Comparison of ENCODE assay signal across 13 cellular contexts in genomic region chr3:171806200-171807128, GRCh38. TPM values are rescaled to one million over a fixed set of nuclear protein-coding genes. Genes with fewer than 3 reads are reported as not detected.
A peak's percentile ranks its signal among the peaks of the same experiment; 100 is the strongest.
DNase-seq lines count a peak whose midpoint lies in the region; ATAC-seq and TF ChIP-seq lines count a peak whose summit lies in the region.
"Had no signal": no experiment of that assay in that cellular context is flagged by ENCODE, and none has a peak within 500 bp of the region (broad histone marks: within the 10 kb centered on the region; RNA-seq: fewer than 3 reads in every experiment).

No MANE protein-coding gene starts in this region.

- intact Hi-C loops in heart left ventricle (cut with DNase I) (no loop called here), Right ventricle myocardium inferior (cut with DNase I) (no loop called here), uterus (cut with DNase I; ENCODE audit: low total_unique reads) (no loop called here), head of caudate nucleus (cut with DNase I) (no loop called here)
- intact Hi-C loops in CD4-positive, alpha-beta T cell (cut with DNase I, micrococcal nuclease) = no loop called here

- DNase-seq in heart left ventricle = no peak
- no peak for DNase-seq in Right ventricle myocardium inferior (ENCODE audit: missing footprints)
- DNase-seq in amniotic epithelial cell (ENCODE audit: low read depth) = peak; percentile 79
- peak; percentile 95 for DNase-seq in iris pigment epithelial cell (ENCODE audit: low read depth)
- no peak for DNase-seq in uterus
- DNase-seq in activated effector memory CD4-positive, alpha-beta T cell treated with Interleukin-2 at 50 U/mL for 16 hours = no peak
- DNase-seq in CD4-positive, alpha-beta T cell = no peak
- DNase-seq in head of caudate nucleus = no peak
- DNase-seq: aorta; CD4-positive, alpha-beta memory T cell; tibial artery had no signal

- no peaks in the 10 kb centered on the region for H3K9me3 Mint-ChIP-seq in CD4-positive, alpha-beta T cell
- H3K9me3 Mint-ChIP-seq: CD4-positive, alpha-beta memory T cell; natural killer cell treated with Interleukin-12 subunit alpha and Interleukin-12 subunit beta and Interleukin-15 and Interleukin-18, amount 100 ng/mL, for 72 hours had no signal

- H3K36me3 ChIP-seq in heart left ventricle (no peaks in the 10 kb centered on the region), uterus (no peaks in the 10 kb centered on the region)
- H3K36me3 ChIP-seq: tibial artery had no signal

- H3K36me3 Mint-ChIP-seq in CD4-positive, alpha-beta T cell (ENCODE audit: low read depth) = no peaks in the 10 kb centered on the region
- H3K36me3 Mint-ChIP-seq: CD4-positive, alpha-beta memory T cell; natural killer cell treated with Interleukin-12 subunit alpha and Interleukin-12 subunit beta and Interleukin-15 and Interleukin-18, amount 100 ng/mL, for 72 hours had no signal

- H3K27ac Mint-ChIP-seq in CD4-positive, alpha-beta T cell = no peak overlapping the region
- H3K27ac Mint-ChIP-seq: CD4-positive, alpha-beta memory T cell had no signal

- H3K4me1 Mint-ChIP-seq in CD4-positive, alpha-beta T cell (ENCODE audit: low read depth) = peaks cover 11% of the 10 kb centered on the region

- no peak for ATAC-seq in heart left ventricle
- ATAC-seq in Right ventricle myocardium inferior = no peak
- no peak for ATAC-seq in CD4-positive, alpha-beta T cell (ENCODE audit: poor library complexity)
- ATAC-seq: natural killer cell treated with Interleukin-12 subunit alpha and Interleukin-12 subunit beta and Interleukin-15 and Interleukin-18, amount 100 ng/mL, for 72 hours had no signal

- CTCF ChIA-PET in CD4-positive, alpha-beta T cell (lab: Charles Lee) = no interaction called here

- H3K4me3 ChIP-seq in heart left ventricle (no peak overlapping the region), uterus (no peak overlapping the region)
- H3K4me3 ChIP-seq: tibial artery had no signal

- TF ChIP-seq POLR2A in heart left ventricle (IDR thresholded peaks at IDR 0.05) (no peak), uterus (IDR thresholded peaks at IDR 0.05) (no peak)

- POLR2A ChIA-PET in CD4-positive, alpha-beta T cell (lab: Charles Lee) = no interaction called here

- H3K4me1 ChIP-seq in heart left ventricle (peaks cover 11 to 64% (median 46%) of the 10 kb centered on the region in 12 donors), uterus (peaks cover 0 to 5% of the 10 kb centered on the region in 2 donors)

- no peaks in the 10 kb centered on the region for H3K9me3 ChIP-seq in heart left ventricle
- H3K9me3 ChIP-seq in uterus = no peaks in the 10 kb centered on the region
- H3K9me3 ChIP-seq in CD4-positive, alpha-beta T cell (ENCODE audit: control insufficient read depth, low read length) = no peaks in the 10 kb centered on the region
- H3K9me3 ChIP-seq: tibial artery had no signal

- H3K27me3 ChIP-seq in heart left ventricle (no peaks in the 10 kb centered on the region), uterus (no peaks in the 10 kb centered on the region)
- peaks cover 22% of the 10 kb centered on the region for H3K27me3 ChIP-seq in CD4-positive, alpha-beta T cell (ENCODE audit: control insufficient read depth, insufficient read depth, low read length)
- H3K27me3 ChIP-seq: tibial artery had no signal

- H3K27ac ChIP-seq in heart left ventricle (peak overlapping the region in 9 of 12 donors; percentile 10 to 85 (median 69)), uterus (peak overlapping the region; percentile 61 to 84)
- H3K27ac ChIP-seq in CD4-positive, alpha-beta T cell (ENCODE audit: low read depth, low read length) = no peak overlapping the region

- H3K4me3 Mint-ChIP-seq in CD4-positive, alpha-beta T cell = no peak overlapping the region
- H3K4me3 Mint-ChIP-seq: CD4-positive, alpha-beta memory T cell had no signal

- TF ChIP-seq CTCF in heart left ventricle (IDR thresholded peaks at IDR 0.05) (no peak), uterus (IDR thresholded peaks at IDR 0.05) (no peak)
- no peak for TF ChIP-seq CTCF in CD4-positive, alpha-beta T cell (IDR thresholded peaks at IDR 0.05)

- 59 to 85% (median 71%) methylated on average over 5 of the region's 5 CpGs for WGBS in heart left ventricle, 4 donors

- peaks cover 34% of the 10 kb centered on the region for H3K27me3 Mint-ChIP-seq in CD4-positive, alpha-beta T cell

RNA-seq across cellular contexts. Expression of gene PLD1, which starts 3.8 kb away (rescaled TPM):
- 100 to 1,000 TPM in 1 of 9 donors, 10 to 100 TPM in 8; 44.5 to 106 (median 61.4) TPM for total RNA-seq in heart left ventricle
- polyA plus RNA-seq in heart left ventricle = 10 to 100 TPM; 12.3 to 33.2 TPM
- total RNA-seq in Right ventricle myocardium inferior = 78.0 TPM
- total RNA-seq in uterus = 10 to 100 TPM; 15.6 to 94.8 (median 30.8) TPM
- 1 to 10 TPM in 1 of 2 experiments, under 1 TPM in 1; 0.22 to 1.0 TPM for total RNA-seq in CD4-positive, alpha-beta T cell

RNA-seq across cellular contexts. Expression of gene TMEM212, which starts 36.7 kb away (rescaled TPM):
- total RNA-seq in heart left ventricle = not detected
- not detected for polyA plus RNA-seq in heart left ventricle
- total RNA-seq in Right ventricle myocardium inferior = not detected
- 1 to 10 TPM in 1 of 4 donors, not detected in 3; 1.2 TPM for total RNA-seq in uterus
- total RNA-seq in CD4-positive, alpha-beta T cell = not detected
- total RNA-seq: aorta; CD4-positive, alpha-beta memory T cell; natural killer cell treated with Interleukin-12 subunit alpha and Interleukin-12 subunit beta and Interleukin-15 and Interleukin-18, amount 100 ng/mL, for 72 hours; T-helper 1 cell treated with Interleukin-12 subunit alpha and Interleukin-12 subunit beta and Interleukin-4 antibody, amounts not matched to agents 30 ng/mL and 1 ng/mL, for 36 hours had no signal
- polyA plus RNA-seq: aorta; CD4-positive, alpha-beta memory T cell had no signal

Comparison
In these comparisons a context has a peak if more than half of its experiments do, and no peak if none do; other contexts are left out.
1. DNase-seq: peak in amniotic epithelial cell (single experiment) and iris pigment epithelial cell (single experiment); none in heart left ventricle (0 of 5), Right ventricle myocardium inferior (single experiment), uterus (0 of 2), activated effector memory CD4-positive, alpha-beta T cell treated with Interleukin-2 at 50 U/mL for 16 hours (single experiment), CD4-positive, alpha-beta T cell (0 of 10) and head of caudate nucleus (0 of 42).
2. RNA of gene PLD1, which starts 3.8 kb away (total RNA-seq): 78.0 TPM in Right ventricle myocardium inferior (single experiment), 44.5 to 106 TPM in heart left ventricle and 15.6 to 94.8 TPM in uterus; 0.22 to 1.0 TPM in CD4-positive, alpha-beta T cell; every median in the first group is over 4 times any median in the second.